In genomic region chr4:186191266-186192067, GRCh38 we compare ENCODE assay signal across 1 cellular context.
A peak's percentile ranks its signal among the peaks of the same experiment; 100 is the strongest.
TF ChIP-seq lines count a peak whose summit lies in the region.

Gene CYP4V2, plus strand, starts transcription at chr4:186191567. Its CDS starts 257 bp downstream, at chr4:186191824.

TF ChIP-seq in K562, 482 proteins besides CTCF, POLR2A, EP300 and RAD21 (continued from another document and continues in another):
- no peak for TF ChIP-seq E4F1 (CRISPR knock-in tag; IDR thresholded peaks at IDR 0.05; ENCODE audit: borderline replicate concordance)
- TF ChIP-seq POLR3G (IDR thresholded peaks at IDR 0.05; ENCODE audit: extremely low read depth, insufficient read length, insufficient replicate concordance): no peak
- no peak for TF ChIP-seq ZNF324 (CRISPR knock-in tag; IDR thresholded peaks at IDR 0.05)
- no peak for TF ChIP-seq CGGBP1 (CRISPR knock-in tag; IDR thresholded peaks at IDR 0.05)
- no peak; the same call in 1 of the 2 replicates for TF ChIP-seq TFAP4 (CRISPR knock-in tag; IDR thresholded peaks at IDR 0.05; ENCODE audit: borderline replicate concordance)
- no peak for TF ChIP-seq ID3 (CRISPR knock-in tag; IDR thresholded peaks at IDR 0.05)
- TF ChIP-seq ID3 (tag; IDR thresholded peaks at IDR 0.05): peak; percentile 82
- peak; percentile 94 for TF ChIP-seq SMAD4 (CRISPR knock-in tag; conservative IDR thresholded peaks at IDR 0.05)
- TF ChIP-seq FOXA1 (IDR thresholded peaks at IDR 0.05; ENCODE audit: borderline replicate concordance): no peak
- TF ChIP-seq ZNF253 (CRISPR knock-in tag; conservative IDR thresholded peaks at IDR 0.05): no peak
- no peak for TF ChIP-seq BRF2 (IDR thresholded peaks at IDR 0.05; ENCODE audit: borderline replicate concordance, insufficient read depth, insufficient read length)
- no peak for TF ChIP-seq ELK1 (CRISPR knock-in tag; IDR thresholded peaks at IDR 0.05)
- TF ChIP-seq ZFP30 (CRISPR knock-in tag; IDR thresholded peaks at IDR 0.05; ENCODE audit: borderline replicate concordance): no peak
- TF ChIP-seq ZBTB33 (CRISPR knock-in tag; IDR thresholded peaks at IDR 0.05): 0 out of 2 replicates have a peak, but pooled peaks have one; percentile 19
- TF ChIP-seq THAP7 (CRISPR knock-in tag; IDR thresholded peaks at IDR 0.05): 0 out of 2 replicates have a peak, but pooled peaks have one; percentile 16
- no peak for TF ChIP-seq ZNF644 (tag; IDR thresholded peaks at IDR 0.05; ENCODE audit: low read depth)
- no peak for TF ChIP-seq SMAD1 (IDR thresholded peaks at IDR 0.05; ENCODE audit: low read depth, low read length, partially characterized antibody)
- TF ChIP-seq STAT6 (CRISPR knock-in tag; IDR thresholded peaks at IDR 0.05): peak; percentile 65; the same call in 1 of the 2 replicates
- no peak for TF ChIP-seq GTF2B (IDR thresholded peaks at IDR 0.05; ENCODE audit: extremely low read depth, insufficient read length)
- TF ChIP-seq ZNF124 (CRISPR knock-in tag; IDR thresholded peaks at IDR 0.05): no peak
- TF ChIP-seq HNRNPH1 (optimal IDR thresholded peaks at IDR 0.05; ENCODE audit: low read depth, low read length): no peak
- peak; percentile 71; the same call in 1 of the 2 replicates for TF ChIP-seq AFF4 (CRISPR knock-in tag; IDR thresholded peaks at IDR 0.05)
- TF ChIP-seq PHF8 (IDR thresholded peaks at IDR 0.05; ENCODE audit: borderline replicate concordance, low read length): peak; percentile 86
- TF ChIP-seq HNRNPUL1 (IDR thresholded peaks at IDR 0.05; ENCODE audit: low read length): no peak
- no peak for TF ChIP-seq SPI1 (IDR thresholded peaks at IDR 0.05; ENCODE audit: borderline replicate concordance, low read depth, low read length)
- TF ChIP-seq SIN3B (IDR thresholded peaks at IDR 0.05; ENCODE audit: low read depth): peak; percentile 47; the same call in 1 of the 2 replicates
- no peak for TF ChIP-seq TCF7 (IDR thresholded peaks at IDR 0.05; ENCODE audit: borderline replicate concordance)
- TF ChIP-seq E2F1 (CRISPR knock-in tag; IDR thresholded peaks at IDR 0.05): peak; percentile 81; the same call in 1 of the 2 replicates
- no peak for TF ChIP-seq ZBTB17 (CRISPR knock-in tag; IDR thresholded peaks at IDR 0.05)
- no peak for TF ChIP-seq NFYB (IDR thresholded peaks at IDR 0.05; ENCODE audit: extremely low read depth, insufficient read length)
- peak; percentile 78 for TF ChIP-seq SUPT5H (IDR thresholded peaks at IDR 0.05)
- TF ChIP-seq ZNF639 (CRISPR knock-in tag; conservative IDR thresholded peaks at IDR 0.05 in 1 of 2, IDR thresholded peaks at IDR 0.05 in 1 of 2): peak in 1 of 2 experiments; percentile 100; a peak in 2 of 4 replicates
- TF ChIP-seq CBX5 (IDR thresholded peaks at IDR 0.05; ENCODE audit: borderline replicate concordance, low read depth): no peak
- TF ChIP-seq ZNF77 (CRISPR knock-in tag; IDR thresholded peaks at IDR 0.05): no peak
- 0 out of 2 replicates have a peak, but pooled peaks have one; percentile 29 for TF ChIP-seq MTA1 (IDR thresholded peaks at IDR 0.05; ENCODE audit: borderline replicate concordance)
- peak; percentile 57 for TF ChIP-seq CCNT2 (IDR thresholded peaks at IDR 0.05; ENCODE audit: borderline replicate concordance, extremely low read depth, insufficient read length, low read depth, low read length)
- TF ChIP-seq NELFE (IDR thresholded peaks at IDR 0.05; ENCODE audit: insufficient read depth, insufficient read length): no peak
- no peak for TF ChIP-seq BRF1 (IDR thresholded peaks at IDR 0.05; ENCODE audit: borderline replicate concordance, extremely low read depth, insufficient read length)
- no peak for TF ChIP-seq ESRRB (CRISPR knock-in tag; IDR thresholded peaks at IDR 0.05; ENCODE audit: borderline replicate concordance)
- TF ChIP-seq BDP1 (IDR thresholded peaks at IDR 0.05; ENCODE audit: insufficient read depth, insufficient read length): no peak
- TF ChIP-seq HNRNPL (IDR thresholded peaks at IDR 0.05; ENCODE audit: low read depth, low read length): peak; percentile 60; the same call in 1 of the 2 replicates
